Comparison of ENCODE assay signal across 9 cellular contexts in the genomic region with DNA sequence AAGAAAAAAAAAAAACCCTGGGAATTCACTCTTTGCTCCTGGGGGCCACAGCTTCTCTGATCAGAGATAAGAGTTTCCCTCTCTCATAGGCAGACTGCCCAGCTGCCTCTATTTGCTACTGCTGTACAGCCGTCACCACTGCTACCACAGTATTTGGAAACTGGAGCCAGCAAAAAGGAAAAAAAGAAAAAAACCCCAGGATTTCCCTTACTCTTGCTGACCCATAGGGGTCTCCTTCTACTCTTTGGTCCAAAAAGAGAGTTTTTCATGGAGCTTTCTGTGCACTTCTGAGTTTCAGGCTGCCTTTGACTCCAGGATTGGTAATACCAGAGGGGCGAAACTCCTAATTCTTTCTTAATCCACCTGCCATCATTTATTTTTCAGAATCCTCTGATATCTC.
DNase-seq lines count a peak whose midpoint lies in the region; ATAC-seq, FAIRE-seq and TF ChIP-seq lines count a peak whose summit lies in the region.
"Had no signal": no experiment of that assay in that cellular context is flagged by ENCODE, and none has a peak within 500 bp of the region (broad histone marks: within the 10 kb centered on the region; RNA-seq: fewer than 3 reads in every experiment).

No MANE protein-coding gene starts in this region.

- DNase-seq in MV-4-11 (lab: John Stamatoyannopoulos, UW) (peak; percentile 17), cerebellar cortex (ENCODE audit: low spot score) (peak; percentile 54), osteoblast (ENCODE audit: insufficient read length, low spot score, missing footprints) (no peak), aorta (no peak), NCI-H2081 (lab: John Stamatoyannopoulos, UW) (no peak)
- no peak for DNase-seq in activated CD4-positive, CD25-positive, alpha-beta regulatory T cell (lab: John Stamatoyannopoulos, UW)
- DNase-seq: cortex of kidney, NCI-H510A had no signal

- no peaks in the 10 kb centered on the region for H4K20me1 ChIP-seq in osteoblast (ENCODE audit: insufficient read depth, low read length)

- FAIRE-seq in G401.6 (lab: Jason Lieb, UNC): peak; percentile 93

- H3K79me2 ChIP-seq in osteoblast (ENCODE audit: insufficient read depth, low read length): no peaks in the 10 kb centered on the region

- H3K9me3 ChIP-seq in osteoblast (ENCODE audit: low read depth, low read length) (no peaks in the 10 kb centered on the region), aorta (ENCODE audit: control insufficient read depth, low read length) (no peaks in the 10 kb centered on the region)

- no peak overlapping the region for H3K4me2 ChIP-seq in osteoblast (ENCODE audit: insufficient read depth, low read length)

- no peaks in the 10 kb centered on the region for H3K36me3 ChIP-seq in osteoblast (ENCODE audit: insufficient read depth, low read length)
- H3K36me3 ChIP-seq in aorta (ENCODE audit: control insufficient read depth in 1 of 2, insufficient read depth in 2 of 2, low read length in 1 of 2): no peaks in the 10 kb centered on the region

- intact Hi-C loops in aorta (cut with DNase I): no loop called here

- H3K27me3 ChIP-seq in osteoblast (ENCODE audit: insufficient read depth, low read length): peaks cover 15% of the 10 kb centered on the region
- no peaks in the 10 kb centered on the region for H3K27me3 ChIP-seq in aorta (ENCODE audit: control insufficient read depth in 1 of 2, insufficient read depth in 2 of 2, low read length in 1 of 2)

- 52 to 57% methylated on average over 2 of the region's 2 CpGs for WGBS in aorta, 2 donors

- peak; percentile 67 for TF ChIP-seq CTCF in osteoblast (IDR thresholded peaks at IDR 0.05; ENCODE audit: extremely low read depth, low read depth, low read length)

- H3K4me1 ChIP-seq in osteoblast (ENCODE audit: insufficient read depth, low read length) (no peaks in the 10 kb centered on the region), aorta (ENCODE audit: control insufficient read depth in 1 of 2, insufficient read depth in 2 of 2, low read length in 2 of 2) (no peaks in the 10 kb centered on the region)

- H3K27ac ChIP-seq in osteoblast (ENCODE audit: low read depth, low read length) (no peak overlapping the region), aorta (ENCODE audit: low read depth in 1 of 2, low read length in 2 of 2) (no peak overlapping the region)

- H2AFZ ChIP-seq in osteoblast (ENCODE audit: low read length): no peak overlapping the region

- H3K4me3 ChIP-seq in osteoblast (ENCODE audit: insufficient read depth, low read length) (no peak overlapping the region), aorta (ENCODE audit: low read length in 2 of 2) (no peak overlapping the region)

- ATAC-seq in aorta (ENCODE audit: low FRiP score): no peak

Comparison
In these comparisons a context has a peak if more than half of its experiments do, and no peak if none do; other contexts are left out.
1. DNase-seq: peak in MV-4-11 (single experiment) and cerebellar cortex (single experiment); none in osteoblast (single experiment), aorta (0 of 2), NCI-H2081 (0 of 2) and activated CD4-positive, CD25-positive, alpha-beta regulatory T cell (0 of 4).